In genomic region chr3:64915778-64916177, GRCh38 we compare ENCODE assay signal across 20 cellular contexts.
A peak's percentile ranks its signal among the peaks of the same experiment; 100 is the strongest.
DNase-seq lines count a peak whose midpoint lies in the region; ATAC-seq, FAIRE-seq and TF ChIP-seq lines count a peak whose summit lies in the region.
"Had no signal": no experiment of that assay in that cellular context is flagged by ENCODE, and none has a peak within 500 bp of the region (broad histone marks: within the 10 kb centered on the region; RNA-seq: fewer than 3 reads in every experiment).

No MANE protein-coding gene starts in this region.

- H3K9me3 Mint-ChIP-seq in endothelial cell (ENCODE audit: unreplicated experiment), result no peaks in the 10 kb centered on the region

- dilution Hi-C loops in keratinocyte (cut with MboI; ENCODE audit: extremely low pct_ligation_motif_present, low sequenced_read_pairs), result no loop called here

- ATAC-seq in GM18868 (IDR thresholded peaks at IDR 0.05; ENCODE audit: unreplicated experiment), result no peak
- ATAC-seq: T-helper 17 cell had no signal

- no peak for TF ChIP-seq CTCF in RWPE1 (conservative IDR thresholded peaks at IDR 0.05; ENCODE audit: low read depth)
- no peak for TF ChIP-seq CTCF in endothelial cell (IDR thresholded peaks at IDR 0.05; ENCODE audit: unreplicated experiment)
- no peak for TF ChIP-seq CTCF in keratinocyte (optimal IDR thresholded peaks at IDR 0.05 in 1 of 3, IDR thresholded peaks at IDR 0.05 in 1 of 3, conservative IDR thresholded peaks at IDR 0.05 in 1 of 3; ENCODE audit: extremely low read depth in 1 of 3, insufficient read depth in 2 of 3, low read length in 3 of 3)

- H3K9me3 ChIP-seq in keratinocyte (ENCODE audit: control insufficient read depth, low read depth, low read length) (no peaks in the 10 kb centered on the region), skeletal muscle tissue (ENCODE audit: control insufficient read depth in 3 of 3, low read length in 3 of 3) (no peaks in the 10 kb centered on the region)
- H3K9me3 ChIP-seq: Peyer's patch had no signal

- H3K27me3 Mint-ChIP-seq in endothelial cell (ENCODE audit: unreplicated experiment), result no peaks in the 10 kb centered on the region
- H3K27me3 Mint-ChIP-seq: naive B cell, progenitor cell of endocrine pancreas, T-helper 17 cell had no signal

- peaks cover 5% of the 10 kb centered on the region for H3K36me3 Mint-ChIP-seq in endothelial cell (ENCODE audit: low read depth, unreplicated experiment)
- H3K36me3 Mint-ChIP-seq: immature natural killer cell, naive B cell had no signal

- H3K4me2 ChIP-seq in keratinocyte (ENCODE audit: control insufficient read depth, extremely low read depth, insufficient read depth, low read depth, low read length), result no peak overlapping the region

- peaks cover 67% of the 10 kb centered on the region for H3K4me1 Mint-ChIP-seq in endothelial cell (ENCODE audit: unreplicated experiment)
- H3K4me1 Mint-ChIP-seq: immature natural killer cell, naive B cell, T-helper 17 cell had no signal

- CTCF ChIA-PET in RWPE1 (lab: Yijun Ruan, JAX), result no interaction called here

- peak overlapping the region; percentile 93 for H3K27ac Mint-ChIP-seq in endothelial cell (ENCODE audit: unreplicated experiment)
- H3K27ac Mint-ChIP-seq: HFFc6, immature natural killer cell, naive B cell, T-helper 17 cell had no signal

- no peaks in the 10 kb centered on the region for H3K9me1 ChIP-seq in keratinocyte (ENCODE audit: control insufficient read depth, extremely low read depth, insufficient read depth, low read length)

- no peaks in the 10 kb centered on the region for H4K20me1 ChIP-seq in keratinocyte (ENCODE audit: control insufficient read depth, extremely low read depth, insufficient read depth, low read length)

- no peak overlapping the region for H3K9ac ChIP-seq in keratinocyte (ENCODE audit: control insufficient read depth, extremely low read depth, insufficient read depth, low read length)
- H3K9ac ChIP-seq in skeletal muscle tissue (ENCODE audit: low read depth in 1 of 3, low read length in 3 of 3), result no peak overlapping the region

- H3K27me3 ChIP-seq in keratinocyte (ENCODE audit: control insufficient read depth, extremely low read depth, insufficient read depth, low read length) (no peaks in the 10 kb centered on the region), skeletal muscle tissue (ENCODE audit: control insufficient read depth in 3 of 3, insufficient read depth in 3 of 3, low read length in 3 of 3) (no peaks in the 10 kb centered on the region)
- H3K27me3 ChIP-seq: Peyer's patch had no signal

- H3K27ac ChIP-seq in RWPE1 (no peak overlapping the region), keratinocyte (ENCODE audit: control insufficient read depth, insufficient read depth, low read length) (no peak overlapping the region), skeletal muscle tissue (ENCODE audit: low read depth, low read length) (peak overlapping the region; percentile 41)
- H3K27ac ChIP-seq: C4-2B, HL-60, Peyer's patch had no signal

- FAIRE-seq in keratinocyte (lab: Jason Lieb, UNC), result peak; percentile 29
- FAIRE-seq: frontal cortex had no signal

- no peaks in the 10 kb centered on the region for H3K36me3 ChIP-seq in keratinocyte (ENCODE audit: control insufficient read depth in 2 of 2, extremely low read depth in 1 of 2, insufficient read depth in 2 of 2, low read length in 2 of 2)
- no peaks in the 10 kb centered on the region for H3K36me3 ChIP-seq in skeletal muscle tissue (ENCODE audit: control insufficient read depth in 3 of 3, insufficient read depth in 3 of 3, low read length in 3 of 3)
- H3K36me3 ChIP-seq: Peyer's patch had no signal

- POLR2A ChIA-PET in RWPE1 (lab: Yijun Ruan, JAX; ENCODE audit: low non-redundant PET), result no interaction called here

- H3K79me2 ChIP-seq in keratinocyte (ENCODE audit: control insufficient read depth, insufficient read depth, low read length), result no peaks in the 10 kb centered on the region

- H3K4me3 Mint-ChIP-seq in endothelial cell (ENCODE audit: unreplicated experiment), result no peak overlapping the region
- H3K4me3 Mint-ChIP-seq: HFFc6, immature natural killer cell, naive B cell, T-helper 17 cell had no signal

- H3K4me1 ChIP-seq in keratinocyte (ENCODE audit: control insufficient read depth, extremely low read depth, insufficient read depth, low read length) (peaks cover 16% of the 10 kb centered on the region), skeletal muscle tissue (ENCODE audit: control insufficient read depth in 3 of 3, insufficient read depth in 3 of 3, low read length in 3 of 3) (peaks cover 0 to 2% (median 0%) of the 10 kb centered on the region in 3 donors)
- H3K4me1 ChIP-seq: Peyer's patch had no signal

- H3K4me3 ChIP-seq in keratinocyte (ENCODE audit: control insufficient read depth in 2 of 3, extremely low read depth in 1 of 3, insufficient read depth in 2 of 3, low read depth in 1 of 3, low read length in 3 of 3), result no peak overlapping the region
- H3K4me3 ChIP-seq in skeletal muscle tissue (ENCODE audit: low read length in 3 of 3), result no peak overlapping the region
- H3K4me3 ChIP-seq: Peyer's patch had no signal

- H2AFZ ChIP-seq in keratinocyte (ENCODE audit: control insufficient read depth, low read length), result no peak overlapping the region

- peak; percentile 28 for DNase-seq in RWPE1 (ENCODE audit: low spot score)
- no peak for DNase-seq in endothelial cell (ENCODE audit: low spot score)
- DNase-seq in keratinocyte (ENCODE audit: low read depth, low spot score), result peak; percentile 17
- DNase-seq in NCI-H510A (lab: John Stamatoyannopoulos, UW), result no peak
- DNase-seq in activated naive CD4-positive, alpha-beta T cell treated with Interleukin-2 at 50 U/mL for 16 hours, result no peak
- DNase-seq in SHP77 (lab: John Stamatoyannopoulos, UW), result no peak
- DNase-seq: activated T-cell treated with anti-CD3 and anti-CD28 coated beads, Interleukin-2, amount 50 U/mL, for 1 hour; HFFc6; immature natural killer cell; naive B cell; NCI-H2029; NCI-H526 treated with DMSO at 0.1 percent for 48 hours; Peyer's patch; T-helper 17 cell had no signal

Comparison
In these comparisons a context has a peak if more than half of its experiments do, and no peak if none do; other contexts are left out.
1. DNase-seq: peak in RWPE1 (single experiment) and keratinocyte (single experiment); none in endothelial cell (single experiment), NCI-H510A (single experiment), activated naive CD4-positive, alpha-beta T cell treated with Interleukin-2 at 50 U/mL for 16 hours (single experiment) and SHP77 (0 of 2).